ENCODE assay signal across 1 cellular context in genomic region chr13:36323408-36323807, GRCh38.
TF ChIP-seq lines count a peak whose summit lies in the region.

No MANE protein-coding gene starts in this region.

TF ChIP-seq in GM23338, 12 proteins besides CTCF, POLR2A, EP300 and RAD21 (continued from another document):
- no peak for TF ChIP-seq ZNF462 (CRISPR knock-in tag; IDR thresholded peaks at IDR 0.05)
- TF ChIP-seq ETS1 (IDR thresholded peaks at IDR 0.05): no peak
- TF ChIP-seq ZNF114 (CRISPR knock-in tag; IDR thresholded peaks at IDR 0.05): no peak
- no peak for TF ChIP-seq POLR2AphosphoS5 (IDR thresholded peaks at IDR 0.05; ENCODE audit: low read depth)
- no peak for TF ChIP-seq NANOG (IDR thresholded peaks at IDR 0.05; ENCODE audit: borderline replicate concordance)
- TF ChIP-seq REST (IDR thresholded peaks at IDR 0.05; ENCODE audit: unreplicated experiment): no peak
- TF ChIP-seq STAT1 (IDR thresholded peaks at IDR 0.05; ENCODE audit: unreplicated experiment): no peak
- no peak for TF ChIP-seq JUNB (IDR thresholded peaks at IDR 0.05; ENCODE audit: unreplicated experiment)
- TF ChIP-seq EZH2phosphoT487 (IDR thresholded peaks at IDR 0.05; ENCODE audit: unreplicated experiment): no peak
